In genomic region chr18:31041346-31042067, GRCh38 we compare ENCODE assay signal across 9 cellular contexts. TPM values are rescaled to one million over a fixed set of nuclear protein-coding genes. Genes with fewer than 3 reads are reported as not detected.
DNase-seq lines count a peak whose midpoint lies in the region; ATAC-seq, FAIRE-seq and TF ChIP-seq lines count a peak whose summit lies in the region.
"Had no signal": no experiment of that assay in that cellular context is flagged by ENCODE, and none has a peak within 500 bp of the region (broad histone marks: within the 10 kb centered on the region; RNA-seq: fewer than 3 reads in every experiment).

No MANE protein-coding gene starts in this region.

- H3K27me3 Mint-ChIP-seq in WTC11 (ENCODE audit: low read depth): peaks cover 71% of the 10 kb centered on the region

- DNase-seq in GM12891 (ENCODE audit: insufficient read length, low spot score): peak; percentile 5
- peak; percentile 37 for DNase-seq in WTC11 (ENCODE audit: low spot score)
- DNase-seq in heart left ventricle: no peak
- no peak for DNase-seq in NCI-H1930 (lab: John Stamatoyannopoulos, UW)
- DNase-seq: NCI-H187 had no signal

- H3K4me1 Mint-ChIP-seq in WTC11: peaks cover 34% of the 10 kb centered on the region

- 2 to 3% (median 2%) methylated on average over 49 to 51 of the region's 51 CpGs for WGBS in heart left ventricle, 4 donors

- intact Hi-C loops in heart left ventricle (cut with DNase I): loop anchor here in 1 of 10 donors (10.0 kb wide), 1 partner anchor 53 kb away; no protein-coding TSS in a partner anchor

- ATAC-seq in WTC11 (peak; percentile 37), heart left ventricle (peak in 2 of 4 donors; percentile 27 to 30), GM18498 (IDR thresholded peaks at IDR 0.05; ENCODE audit: unreplicated experiment) (no peak), GM21576 (IDR thresholded peaks at IDR 0.05; ENCODE audit: unreplicated experiment) (no peak), HG03520 (IDR thresholded peaks at IDR 0.05; ENCODE audit: unreplicated experiment) (no peak)

- H3K36me3 ChIP-seq in heart left ventricle (no peaks in the 10 kb centered on the region), parathyroid adenoma (ENCODE audit: control insufficient read depth, insufficient read depth, low read length) (no peaks in the 10 kb centered on the region)

- H3K27ac ChIP-seq in heart left ventricle (no peak overlapping the region), parathyroid adenoma (no peak overlapping the region)

- no peak overlapping the region for H3K9ac ChIP-seq in parathyroid adenoma

- H3K4me2 ChIP-seq in parathyroid adenoma (ENCODE audit: low read length): peak overlapping the region; percentile 31

- no peaks in the 10 kb centered on the region for H3K9me3 Mint-ChIP-seq in WTC11

- peak overlapping the region; percentile 89 for H3K4me3 Mint-ChIP-seq in WTC11

- H3K9me3 ChIP-seq in heart left ventricle: no peaks in the 10 kb centered on the region
- no peaks in the 10 kb centered on the region for H3K9me3 ChIP-seq in parathyroid adenoma (ENCODE audit: control insufficient read depth, low read length)

- H3K36me3 Mint-ChIP-seq in WTC11: no peaks in the 10 kb centered on the region

- H3K27ac Mint-ChIP-seq in WTC11: no peak overlapping the region

- no peak for TF ChIP-seq CTCF in WTC11 (IDR thresholded peaks at IDR 0.05)
- TF ChIP-seq CTCF in heart left ventricle (IDR thresholded peaks at IDR 0.05): no peak
- no peak for TF ChIP-seq CTCF in parathyroid adenoma (IDR thresholded peaks at IDR 0.05)

- no peaks in the 10 kb centered on the region for H3K79me2 ChIP-seq in parathyroid adenoma

- TF ChIP-seq POLR2A in GM12891 (IDR thresholded peaks at IDR 0.05; ENCODE audit: low read depth, low read length) (no peak), heart left ventricle (IDR thresholded peaks at IDR 0.05) (no peak)

- no peak for FAIRE-seq in GM12891 (lab: Jason Lieb, UNC)

- peak overlapping the region; percentile 85 for H2AFZ ChIP-seq in parathyroid adenoma

- CTCF ChIA-PET in WTC11 (lab: Charles Lee): interaction anchor here (1.4 kb wide), 1 partner anchor 383 kb away, joined by 3 read pairs; no protein-coding TSS in a partner anchor

- peak overlapping the region in 9 of 12 donors; percentile 21 to 44 (median 39) for H3K4me3 ChIP-seq in heart left ventricle
- H3K4me3 ChIP-seq in parathyroid adenoma (ENCODE audit: low read depth, low read length): peak overlapping the region; percentile 19

- peaks cover 15 to 80% (median 54%) of the 10 kb centered on the region in 9 donors for H3K27me3 ChIP-seq in heart left ventricle
- peaks cover 5% of the 10 kb centered on the region for H3K27me3 ChIP-seq in parathyroid adenoma (ENCODE audit: control insufficient read depth, insufficient read depth, low read length)

- POLR2A ChIA-PET in WTC11 (lab: Charles Lee): interaction anchor here (1.1 to 1.2 kb wide), 3 partner anchors 18 to 459 kb away, joined by 3 to 4 read pairs (median 3); no protein-coding TSS in a partner anchor

- H3K4me1 ChIP-seq in heart left ventricle (peaks cover 0 to 24% (median 6%) of the 10 kb centered on the region in 12 donors), parathyroid adenoma (no peaks in the 10 kb centered on the region)

TF ChIP-seq in GM12891, 5 proteins besides CTCF, POLR2A, EP300 and RAD21:
- 0 out of 2 replicates have a peak, but pooled peaks have one; percentile 23 for TF ChIP-seq TAF1 (IDR thresholded peaks at IDR 0.05; ENCODE audit: low read depth, low read length)
- TF ChIP-seq POU2F2 (IDR thresholded peaks at IDR 0.05; ENCODE audit: low read depth, low read length): no peak
- no peak for TF ChIP-seq PAX5 (IDR thresholded peaks at IDR 0.05; ENCODE audit: insufficient read depth, low read length, severe bottlenecking)
- no peak for TF ChIP-seq SPI1 (IDR thresholded peaks at IDR 0.05; ENCODE audit: low read depth, low read length)
- TF ChIP-seq POLR2AphosphoS5 (IDR thresholded peaks at IDR 0.05; ENCODE audit: low read depth, low read length): no peak
TF ChIP-seq in GM12891: peak in this region for 1.

TF ChIP-seq in WTC11, 78 proteins besides CTCF, POLR2A, EP300 and RAD21:
- TF ChIP-seq ZNF425 (CRISPR knock-in tag; conservative IDR thresholded peaks at IDR 0.05) (no peak), ZNF263 (CRISPR knock-in tag; IDR thresholded peaks at IDR 0.05; ENCODE audit: low read depth) (peak; percentile 38; the same call in 1 of the 2 replicates)

RNA-seq across cellular contexts. Expression of gene DSC3, which starts 1.0 kb away (rescaled TPM):
- 0.89 TPM for polyA plus RNA-seq in GM12891 (2012; ENCODE audit: low read depth, missing spikeins)
- 2.1 to 2.8 TPM (median 2.6 TPM) in 3 replicates for total RNA-seq in WTC11 (2021)
- 10 to 100 TPM in 1 of 9 donors, under 1 TPM in 6, not detected in 2; 0.05 to 10.9 (median 0.13) TPM for total RNA-seq in heart left ventricle
- under 1 TPM; 0.04 to 0.22 TPM for polyA plus RNA-seq in heart left ventricle

Comparison
In these comparisons a context has a peak if more than half of its experiments do, and no peak if none do; other contexts are left out.
1. DNase-seq: peak in GM12891 (single experiment) and WTC11 (single experiment); none in heart left ventricle (0 of 5) and NCI-H1930 (0 of 2).